1 cellular context compared by ENCODE assay signal in the genomic region with DNA sequence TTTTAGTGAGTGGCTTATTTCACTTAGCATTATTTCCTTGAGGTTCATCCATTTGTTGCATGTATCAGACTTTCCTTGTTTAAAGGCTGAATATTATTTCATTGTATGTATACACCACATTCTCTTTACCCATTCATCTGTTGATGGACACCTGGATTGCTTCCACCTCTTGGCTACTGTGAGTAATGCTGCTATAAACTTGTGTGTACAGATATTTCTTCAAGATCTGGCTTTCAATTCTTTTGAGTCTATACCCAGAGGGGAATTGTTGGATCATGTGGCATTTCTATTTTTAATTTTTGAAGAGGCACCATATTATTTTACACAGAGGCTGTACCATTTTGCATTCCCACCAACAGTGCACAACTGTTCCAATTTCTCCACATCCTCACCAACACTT.
TF ChIP-seq lines count a peak whose summit lies in the region.

No MANE protein-coding gene starts in this region.

TF ChIP-seq in SK-N-SH, 30 proteins besides CTCF, POLR2A, EP300 and RAD21:
- no peak for TF ChIP-seq NRF1 (IDR thresholded peaks at IDR 0.05; ENCODE audit: low read depth, low read length)
- TF ChIP-seq, protein P1, sequence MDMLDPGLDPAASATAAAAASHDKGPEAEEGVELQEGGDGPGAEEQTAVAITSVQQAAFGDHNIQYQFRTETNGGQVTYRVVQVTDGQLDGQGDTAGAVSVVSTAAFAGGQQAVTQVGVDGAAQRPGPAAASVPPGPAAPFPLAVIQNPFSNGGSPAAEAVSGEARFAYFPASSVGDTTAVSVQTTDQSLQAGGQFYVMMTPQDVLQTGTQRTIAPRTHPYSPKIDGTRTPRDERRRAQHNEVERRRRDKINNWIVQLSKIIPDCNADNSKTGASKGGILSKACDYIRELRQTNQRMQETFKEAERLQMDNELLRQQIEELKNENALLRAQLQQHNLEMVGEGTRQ (IDR thresholded peaks at IDR 0.05; ENCODE audit: borderline replicate concordance, low read depth, low read length) = no peak
- TF ChIP-seq, protein P2, sequence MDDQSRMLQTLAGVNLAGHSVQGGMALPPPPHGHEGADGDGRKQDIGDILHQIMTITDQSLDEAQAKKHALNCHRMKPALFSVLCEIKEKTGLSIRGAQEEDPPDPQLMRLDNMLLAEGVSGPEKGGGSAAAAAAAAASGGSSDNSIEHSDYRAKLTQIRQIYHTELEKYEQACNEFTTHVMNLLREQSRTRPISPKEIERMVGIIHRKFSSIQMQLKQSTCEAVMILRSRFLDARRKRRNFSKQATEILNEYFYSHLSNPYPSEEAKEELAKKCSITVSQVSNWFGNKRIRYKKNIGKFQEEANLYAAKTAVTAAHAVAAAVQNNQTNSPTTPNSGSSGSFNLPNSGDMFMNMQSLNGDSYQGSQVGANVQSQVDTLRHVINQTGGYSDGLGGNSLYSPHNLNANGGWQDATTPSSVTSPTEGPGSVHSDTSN (IDR thresholded peaks at IDR 0.05) = no peak
